Comparison of ENCODE assay signal across 20 cellular contexts in genomic region chr12:109581334-109581691, GRCh38.
"Had no signal": no experiment of that assay in that cellular context is flagged by ENCODE, and none has a peak within 500 bp of the region (broad histone marks: within the 10 kb centered on the region; RNA-seq: fewer than 3 reads in every experiment).

No MANE protein-coding gene starts in this region.

- H3K27ac Mint-ChIP-seq: activated B cell treated with CpG ODN at 0.5 μM for 24 hours; activated T-helper 1 cell treated with anti-CD3 and anti-CD28 coated beads, Interleukin-12 subunit alpha, Interleukin-12 subunit beta, Interleukin-2, Interleukin-4 antibody, amounts not matched to agents 30 ng/mL and 10 ng/mL and 1 ng/mL, durations not matched to agents 14 hours and 24 hours and 36 hours; stimulated activated naive B cell treated with anti-CD40 and anti-IgM and Interleukin-4, amounts not matched to agents 10 μg/mL and 1 μg/mL and 100 μg/mL, for 72 hours; T-helper 1 cell treated with Interleukin-12 subunit alpha and Interleukin-12 subunit beta and Interleukin-4 antibody, amounts not matched to agents 30 μg/mL and 1 μg/mL, for 36 hours had no signal

- H3K4me1 Mint-ChIP-seq: activated B cell treated with CpG ODN at 0.5 μM for 24 hours, endodermal cell, mesothelial cell of epicardium had no signal

- H3K9me3 Mint-ChIP-seq: activated B cell treated with CpG ODN at 0.5 μM for 24 hours; activated T-helper 1 cell treated with anti-CD3 and anti-CD28 coated beads, Interleukin-12 subunit alpha, Interleukin-12 subunit beta, Interleukin-2, Interleukin-4 antibody, amounts not matched to agents 30 ng/mL and 10 ng/mL and 1 ng/mL, durations not matched to agents 14 hours and 24 hours and 36 hours; endodermal cell; mesothelial cell of epicardium; neural progenitor cell; stimulated activated naive B cell treated with anti-CD40 and anti-IgM and Interleukin-4, amounts not matched to agents 10 μg/mL and 1 μg/mL and 100 μg/mL, for 72 hours; T-helper 1 cell treated with Interleukin-12 subunit alpha and Interleukin-12 subunit beta and Interleukin-4 antibody, amounts not matched to agents 30 μg/mL and 1 μg/mL, for 36 hours; type B pancreatic cell had no signal

- H3K4me3 Mint-ChIP-seq: activated B cell treated with CpG ODN at 0.5 μM for 24 hours; activated T-helper 1 cell treated with anti-CD3 and anti-CD28 coated beads, Interleukin-12 subunit alpha, Interleukin-12 subunit beta, Interleukin-2, Interleukin-4 antibody, amounts not matched to agents 30 ng/mL and 10 ng/mL and 1 ng/mL, durations not matched to agents 14 hours and 24 hours and 36 hours; endodermal cell; mesothelial cell of epicardium; neural progenitor cell; stimulated activated naive B cell treated with anti-CD40 and anti-IgM and Interleukin-4, amounts not matched to agents 10 μg/mL and 1 μg/mL and 100 μg/mL, for 72 hours; T-helper 1 cell treated with Interleukin-12 subunit alpha and Interleukin-12 subunit beta and Interleukin-4 antibody, amounts not matched to agents 30 μg/mL and 1 μg/mL, for 36 hours; type B pancreatic cell had no signal

- H3K27ac ChIP-seq: ascending aorta, neural progenitor cell, pancreas, sigmoid colon had no signal

- H3K27me3 Mint-ChIP-seq: activated B cell treated with CpG ODN at 0.5 μM for 24 hours; stimulated activated naive B cell treated with anti-CD40 and anti-IgM and Interleukin-4, amounts not matched to agents 10 μg/mL and 1 μg/mL and 100 μg/mL, for 72 hours; type B pancreatic cell had no signal

- H3K27me3 ChIP-seq: ascending aorta, dorsolateral prefrontal cortex, neural progenitor cell, pancreas, sigmoid colon had no signal

- ATAC-seq: pancreas; stimulated activated naive B cell treated with anti-CD40 and anti-IgM and Interleukin-4, amounts not matched to agents 10 μg/mL and 1 μg/mL and 100 μg/mL, for 72 hours had no signal

- DNase-seq: activated B cell treated with CpG ODN at 0.5 μM for 24 hours; activated CD4-positive, alpha-beta T cell treated with anti-CD3 and anti-CD28 coated beads, Interleukin-2, amount 50 U/mL, for 1 hour; activated CD8-positive, alpha-beta memory T cell treated with anti-CD3 and anti-CD28 coated beads for 24 hours; activated naive CD4-positive, alpha-beta T cell treated with Interleukin-2 at 50 U/mL for 16 hours; dorsolateral prefrontal cortex; endodermal cell; erythroblast; hippocampal formation; kidney glomerular epithelial cell; sigmoid colon; stimulated activated CD4-positive, alpha-beta T cell treated with anti-CD3 and anti-CD28 coated beads, Interleukin-12 subunit alpha, Interleukin-12 subunit beta, amount 100 ng/mL, for 4 hours; stimulated activated naive B cell treated with anti-CD40 and anti-IgM and Interleukin-4, amounts not matched to agents 10 μg/mL and 1 μg/mL and 100 μg/mL, for 72 hours had no signal

- H3K9me3 ChIP-seq: ascending aorta, lower lobe of right lung, pancreas, sigmoid colon had no signal

- H3K4me1 ChIP-seq: ascending aorta, lower lobe of right lung, pancreas, sigmoid colon had no signal

- H3K36me3 ChIP-seq: neural progenitor cell had no signal

- H3K4me3 ChIP-seq: ascending aorta, dorsolateral prefrontal cortex, lower lobe of right lung, neural progenitor cell, pancreas, sigmoid colon had no signal
